In the genomic region with DNA sequence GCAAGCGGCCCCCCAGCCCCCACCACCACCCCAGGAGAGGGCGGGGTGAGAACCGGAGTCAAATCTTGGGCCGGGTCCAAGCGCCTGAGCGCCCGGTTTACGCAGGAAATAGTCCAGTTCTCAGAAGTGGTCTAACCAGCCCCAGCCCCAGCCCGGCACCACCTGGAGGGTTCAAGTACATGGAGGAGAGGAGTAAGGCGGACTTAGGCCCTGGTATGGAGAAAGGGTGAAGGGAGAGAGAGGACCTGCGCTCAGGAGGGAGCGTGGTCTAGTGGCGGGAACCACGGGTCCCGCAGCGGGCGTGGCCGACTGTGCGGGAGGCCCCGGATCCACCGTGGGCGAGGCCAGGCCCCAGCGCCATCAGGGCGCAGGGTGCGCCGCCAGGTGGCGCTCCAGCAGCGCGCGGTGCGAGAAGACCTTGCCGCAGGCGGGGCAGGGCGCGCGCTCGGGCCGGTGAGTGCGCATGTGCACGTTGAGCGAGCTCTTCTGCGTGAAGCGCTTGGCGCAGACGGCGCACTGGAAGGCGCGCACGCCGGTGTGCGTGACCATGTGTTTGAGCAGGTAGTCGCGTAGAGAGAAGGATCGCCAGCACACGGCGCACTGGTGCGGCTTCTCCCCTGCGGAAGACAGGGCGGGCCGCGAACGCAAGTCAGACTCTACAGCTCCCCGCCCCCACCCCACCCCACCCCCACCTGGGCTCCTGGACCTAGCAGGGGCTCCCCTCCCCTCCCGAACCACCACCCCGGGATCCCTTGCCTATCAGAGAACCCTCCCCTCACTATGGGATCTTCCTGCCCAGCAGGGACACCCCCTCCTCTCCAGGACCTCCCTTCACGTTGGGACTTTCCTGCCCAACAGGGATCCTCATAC, we compare ENCODE assay signal across 8 cellular contexts. TPM values are rescaled to one million over a fixed set of nuclear protein-coding genes. Genes with fewer than 3 reads are reported as not detected.
DNase-seq lines count a peak whose midpoint lies in the region; ATAC-seq and TF ChIP-seq lines count a peak whose summit lies in the region.

No MANE protein-coding gene starts in this region.

- H3K27me3 ChIP-seq in BLaER1 treated with 17β-estradiol and CSF1 and Interleukin-3, amounts not matched to agents 10 nM and 100 nM, result no peaks in the 10 kb centered on the region
- H3K27me3 ChIP-seq in mucosa of rectum (ENCODE audit: control insufficient read depth in 2 of 2, insufficient read depth in 2 of 2, low read length in 2 of 2), result no peaks in the 10 kb centered on the region

- H3K4me3 ChIP-seq in BLaER1 treated with 17β-estradiol and CSF1 and Interleukin-3, amounts not matched to agents 10 nM and 100 nM, result peak overlapping the region; percentile 36 to 67 (median 56)
- H3K4me3 ChIP-seq in mucosa of rectum (ENCODE audit: low read length in 2 of 2), result peak overlapping the region; percentile 61 to 68

- DNase-seq in HT-29 (ENCODE audit: low spot score) (peak; percentile 99), NOMO-1 treated with dmso at 0.1 percent for 144 hours (lab: John Stamatoyannopoulos, UW; ENCODE audit: unreplicated experiment) (peak; percentile 81), activated T-cell treated with anti-CD3 and anti-CD28 coated beads for 48 hours (ENCODE audit: low read depth) (peak; percentile 99), erythroblast (lab: John Stamatoyannopoulos, UW) (peak; percentile 96 to 97)
- peak; percentile 93 for DNase-seq in stimulated activated CD8-positive, alpha-beta memory T cell treated with anti-CD3 and anti-CD28 coated beads, Interleukin-4, amount 100 ng/mL, for 24 hours (ENCODE audit: low read depth)

- peak overlapping the region; percentile 23 to 76 (median 69); a peak in 20 of 22 replicates for H3K27ac ChIP-seq in BLaER1 treated with 17β-estradiol and CSF1 and Interleukin-3, amounts not matched to agents 10 nM and 100 nM
- H3K27ac ChIP-seq in mucosa of rectum (ENCODE audit: low read depth in 2 of 2, low read length in 2 of 2), result peak overlapping the region; percentile 66 to 72

- peak overlapping the region; percentile 61 to 82 (median 74); a peak in 21 of 22 replicates for H3K9ac ChIP-seq in BLaER1 treated with 17β-estradiol and CSF1 and Interleukin-3, amounts not matched to agents 10 nM and 100 nM
- H3K9ac ChIP-seq in mucosa of rectum (ENCODE audit: low read depth in 1 of 2, low read length in 2 of 2), result peak overlapping the region; percentile 47 to 65

- ATAC-seq in GM19351 (IDR thresholded peaks at IDR 0.05; ENCODE audit: unreplicated experiment), result peak; percentile 78

- H3K4me1 ChIP-seq in BLaER1 treated with 17β-estradiol and CSF1 and Interleukin-3, amounts not matched to agents 10 nM and 100 nM, result peaks cover 48 to 73% (median 63%) of the 10 kb centered on the region in 10 experiments
- peaks cover 39 to 43% of the 10 kb centered on the region in 2 donors for H3K4me1 ChIP-seq in mucosa of rectum (ENCODE audit: control insufficient read depth in 2 of 2, insufficient read depth in 2 of 2, low read length in 2 of 2)

- peaks cover 8 to 48% (median 24%) of the 10 kb centered on the region in 11 experiments; a peak in 15 of 22 replicates for H4K20me1 ChIP-seq in BLaER1 treated with 17β-estradiol and CSF1 and Interleukin-3, amounts not matched to agents 10 nM and 100 nM

- TF ChIP-seq POLR2A in erythroblast (IDR thresholded peaks at IDR 0.05; ENCODE audit: low read length), result peak; percentile 70

- peaks cover 0 to 6% (median 0%) of the 10 kb centered on the region in 11 experiments; a peak in 5 of 22 replicates for H3K9me3 ChIP-seq in BLaER1 treated with 17β-estradiol and CSF1 and Interleukin-3, amounts not matched to agents 10 nM and 100 nM (replicated peaks in 1 of 11)
- no peaks in the 10 kb centered on the region for H3K9me3 ChIP-seq in mucosa of rectum (ENCODE audit: control insufficient read depth in 2 of 2, low read length in 2 of 2)

- H3K4me2 ChIP-seq in BLaER1 treated with 17β-estradiol and CSF1 and Interleukin-3, amounts not matched to agents 10 nM and 100 nM, result peak overlapping the region; percentile 84 to 95 (median 89)

- H3K36me3 ChIP-seq in BLaER1 treated with 17β-estradiol and CSF1 and Interleukin-3, amounts not matched to agents 10 nM and 100 nM, result peaks cover 17 to 33% (median 24%) of the 10 kb centered on the region in 11 experiments
- H3K36me3 ChIP-seq in mucosa of rectum (ENCODE audit: control insufficient read depth in 2 of 2, insufficient read depth in 2 of 2, low read length in 2 of 2), result peaks cover 11 to 13% of the 10 kb centered on the region in 2 donors

RNA-seq across cellular contexts. Expression of gene SLC27A5, which starts 2.1 kb away (rescaled TPM):
- 60.6 and 74.5 TPM in 2 replicates for total RNA-seq in HT-29 (2014; rRNA removed; shearing (Covaris generic))

RNA-seq across cellular contexts. Expression of gene ZBTB45, which starts 5.7 kb away (rescaled TPM):
- total RNA-seq in HT-29 (2014; rRNA removed; shearing (Covaris generic)), result 25.6 and 27.4 TPM in 2 replicates

RNA-seq across cellular contexts. Expression of gene TRIM28, which starts 29.9 kb away (rescaled TPM):
- total RNA-seq in HT-29 (2014; rRNA removed; shearing (Covaris generic)), result 1,771 and 1,829 TPM in 2 replicates

RNA-seq across cellular contexts. Expression of gene ZNF446, which starts 37.8 kb away (rescaled TPM):
- total RNA-seq in HT-29 (2014; rRNA removed; shearing (Covaris generic)), result 19.2 and 22.7 TPM in 2 replicates

RNA-seq across cellular contexts. Expression of gene CHMP2A, which starts 41.0 kb away (rescaled TPM):
- total RNA-seq in HT-29 (2014; rRNA removed; shearing (Covaris generic)), result 236 and 268 TPM in 2 replicates

Comparison
In these comparisons a context has a peak if more than half of its experiments do, and no peak if none do; other contexts are left out.
1. Peak in every context shown above with its lines: DNase-seq, ATAC-seq, H3K4me3 ChIP-seq and H3K27ac ChIP-seq.